28 cellular contexts compared by ENCODE assay signal in genomic region chr15:82697735-82698407, GRCh38. TPM values are rescaled to one million over a fixed set of nuclear protein-coding genes. Genes with fewer than 3 reads are reported as not detected.
"Had no signal": no experiment of that assay in that cellular context is flagged by ENCODE, and none has a peak within 500 bp of the region (broad histone marks: within the 10 kb centered on the region; RNA-seq: fewer than 3 reads in every experiment).

No MANE protein-coding gene starts in this region.

- H3K36me3 ChIP-seq: MG63, Peyer's patch, SJCRH30 had no signal

- H3K4me1 ChIP-seq: Peyer's patch, SJCRH30 had no signal

- ATAC-seq: PC-3, Right ventricle myocardium inferior, SK-N-SH treated with all-trans-retinoic acid at 6 μM for 48 hours had no signal

- DNase-seq: Karpas-422; KG1; MG63; NCI-H1092; NCI-H1105 treated with DMSO at 0.1 percent for 48 hours; NCI-H1417 treated with DMSO at 0.1 percent for 48 hours; NCI-H146; NCI-H1694 treated with DMSO at 0.1 percent for 48 hours; NCI-H1930; NCI-H2081; NCI-H2107; NCI-H2171; NCI-H226; NCI-H446; NCI-H510A; NCI-H524 treated with DMSO at 0.1 percent for 48 hours; NCI-H69; NCI-H774; NK-92 treated with Interleukin-12 subunit alpha and Interleukin-12 subunit beta, amount 100 ng/mL, for 24 hours; PC-3; SHP77 treated with DMSO at 0.1 percent for 48 hours; SJCRH30; T-helper 1 cell had no signal

- H3K27ac ChIP-seq: Peyer's patch, SJCRH30 had no signal

- H3K27me3 ChIP-seq: MG63, Peyer's patch, SJCRH30 had no signal

- H3K4me3 ChIP-seq: MG63, Peyer's patch, SJCRH30 had no signal

- H3K9me3 ChIP-seq: MG63, Peyer's patch, SJCRH30 had no signal

RNA-seq across cellular contexts. Expression of gene AP3B2, which starts 11.8 kb away (rescaled TPM):
- total RNA-seq: HT-29, SJCRH30 had no signal

RNA-seq across cellular contexts. Expression of gene CPEB1, which starts 50.7 kb away (rescaled TPM):
- total RNA-seq: HT-29, OCI-LY7 had no signal
